Comparison of ENCODE assay signal across 1 cellular context in genomic region chr5:177997319-177997670, GRCh38.
A peak's percentile ranks its signal among the peaks of the same experiment; 100 is the strongest.
TF ChIP-seq lines count a peak whose summit lies in the region.

No MANE protein-coding gene starts in this region.

TF ChIP-seq in K562, 482 proteins besides CTCF, POLR2A, EP300 and RAD21 (continued from another document):
- TF ChIP-seq MNT (conservative IDR thresholded peaks at IDR 0.05) (0 out of 4 replicates have a peak, but pooled peaks of 1 of the 2 experiments have one; percentile 18), ATF3 (IDR thresholded peaks at IDR 0.05) (peak; percentile 31; the same call in 1 of the 2 replicates), ATF3 (CRISPR knock-in tag; conservative IDR thresholded peaks at IDR 0.05) (no peak), XRCC3 (IDR thresholded peaks at IDR 0.05) (no peak), FOSL1 (tag; conservative IDR thresholded peaks at IDR 0.05) (peak; percentile 90), BHLHE40 (IDR thresholded peaks at IDR 0.05; ENCODE audit: low read length) (peak; percentile 22; the same call in 1 of the 2 replicates), DMBX1 (CRISPR knock-in tag; IDR thresholded peaks at IDR 0.05; ENCODE audit: borderline replicate concordance) (no peak)
